14 cellular contexts compared by ENCODE assay signal in the genomic region with DNA sequence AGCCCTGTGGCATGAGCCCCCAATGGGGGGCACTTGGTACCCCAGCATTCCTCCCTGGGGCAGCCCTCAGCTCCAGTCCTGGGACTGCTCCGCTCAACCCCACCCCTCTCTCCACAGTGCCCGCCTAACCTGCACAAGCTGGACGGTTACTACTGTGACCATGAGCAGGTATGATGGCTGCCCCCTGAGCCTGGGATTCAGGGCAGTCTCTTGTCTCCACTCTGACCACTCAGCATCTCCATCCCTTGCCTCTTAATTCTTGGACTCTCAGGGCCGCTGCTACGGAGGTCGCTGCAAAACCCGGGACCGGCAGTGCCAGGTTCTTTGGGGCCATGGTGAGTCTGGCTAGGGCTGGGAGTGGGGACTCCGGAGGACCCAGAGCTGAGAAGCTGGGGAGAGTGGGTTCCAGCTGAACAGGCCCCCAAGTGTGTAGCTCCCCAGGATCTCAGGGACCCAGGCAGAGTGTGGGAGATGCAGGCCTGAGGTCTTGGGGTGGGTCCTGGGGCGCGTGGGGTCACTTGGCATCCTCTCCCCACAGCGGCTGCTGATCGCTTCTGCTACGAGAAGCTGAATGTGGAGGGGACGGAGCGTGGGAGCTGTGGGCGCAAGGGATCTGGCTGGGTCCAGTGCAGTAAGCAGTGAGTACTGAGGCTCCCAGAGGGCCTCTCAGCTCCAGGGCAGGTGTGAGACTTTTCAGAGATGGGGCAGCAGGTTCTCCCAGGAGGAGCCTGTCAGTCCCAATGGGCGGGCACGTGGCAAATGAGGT. TPM values are rescaled to one million over a fixed set of nuclear protein-coding genes. Genes with fewer than 3 reads are reported as not detected.
A peak's percentile ranks its signal among the peaks of the same experiment; 100 is the strongest.
DNase-seq lines count a peak whose midpoint lies in the region; ATAC-seq, FAIRE-seq and TF ChIP-seq lines count a peak whose summit lies in the region.
"Had no signal": no experiment of that assay in that cellular context is flagged by ENCODE, and none has a peak within 500 bp of the region (broad histone marks: within the 10 kb centered on the region; RNA-seq: fewer than 3 reads in every experiment).

No MANE protein-coding gene starts in this region.

- peak overlapping the region; percentile 95; the same call in 2 of the 3 replicates for H3K4me2 ChIP-seq in A549

- H3K27me3 ChIP-seq in CD8-positive, alpha-beta memory T cell (ENCODE audit: insufficient read depth, low read length, poor library complexity, severe bottlenecking) = no peaks in the 10 kb centered on the region
- peaks cover 6 to 7% of the 10 kb centered on the region in 2 donors for H3K27me3 ChIP-seq in muscle layer of colon (ENCODE audit: control insufficient read depth in 1 of 2, insufficient read depth in 2 of 2, low read length in 2 of 2)

- H3K27ac ChIP-seq in A549 (no peak overlapping the region), VCaP (peak overlapping the region; percentile 79), muscle layer of colon (ENCODE audit: low read depth, low read length) (peak overlapping the region; percentile 79)
- H3K27ac ChIP-seq in CD8-positive, alpha-beta memory T cell (ENCODE audit: low read depth, low read length) = no peak overlapping the region
- H3K27ac ChIP-seq: parathyroid adenoma had no signal

- DNase-seq in A549 (ENCODE audit: low read depth in 1 of 2, low spot score in 1 of 2) = no peak
- DNase-seq in CD8-positive, alpha-beta memory T cell = no peak
- DNase-seq in superior temporal gyrus (ENCODE audit: extremely low spot score) = no peak
- no peak for DNase-seq in frontal cortex (ENCODE audit: low spot score in 2 of 2)
- no peak for DNase-seq in COR-L47 (lab: John Stamatoyannopoulos, UW)
- DNase-seq: activated CD4-positive, alpha-beta memory T cell treated with anti-CD3 and anti-CD28 coated beads, Interleukin-2, amount 10 ng/mL, durations not matched to agents 7 days and 5 days; C1 segment of cervical spinal cord; esophagus squamous epithelium; HFFc6; OCI-M1 had no signal

- FAIRE-seq in A549 (lab: Jason Lieb, UNC) (no peak), frontal cortex (lab: Jason Lieb, UNC) (no peak)

- TF ChIP-seq EP300 in A549 (IDR thresholded peaks at IDR 0.05) = no peak

- TF ChIP-seq RAD21 in A549 (conservative IDR thresholded peaks at IDR 0.05 in 1 of 2, IDR thresholded peaks at IDR 0.05 in 1 of 2) = no peak

- peak overlapping the region in 1 of 8 donors; percentile 6 for H3K27ac Mint-ChIP-seq in CD8-positive, alpha-beta memory T cell
- H3K27ac Mint-ChIP-seq: activated CD4-positive, alpha-beta memory T cell treated with anti-CD3 and anti-CD28 coated beads, Interleukin-2, amount 10 ng/mL, durations not matched to agents 7 days and 5 days had no signal

- H3K27me3 Mint-ChIP-seq in CD8-positive, alpha-beta memory T cell = peaks cover 4% of the 10 kb centered on the region in 2 donors

- no peak for ATAC-seq in A549
- ATAC-seq in HG03439 (IDR thresholded peaks at IDR 0.05; ENCODE audit: unreplicated experiment) = no peak

- TF ChIP-seq CTCF in A549 (IDR thresholded peaks at IDR 0.05) = no peak
- no peak for TF ChIP-seq CTCF in VCaP (conservative IDR thresholded peaks at IDR 0.05)

- H3K36me3 Mint-ChIP-seq in CD8-positive, alpha-beta memory T cell = no peaks in the 10 kb centered on the region

- no peak overlapping the region for H3K4me3 ChIP-seq in A549
- H3K4me3 ChIP-seq in CD8-positive, alpha-beta memory T cell (ENCODE audit: low read length) = no peak overlapping the region
- H3K4me3 ChIP-seq in muscle layer of colon (ENCODE audit: low read depth in 1 of 2, low read length in 2 of 2) = peak overlapping the region; percentile 72 to 90

- H3K36me3 ChIP-seq in CD8-positive, alpha-beta memory T cell (ENCODE audit: insufficient read depth, low read length) = no peaks in the 10 kb centered on the region
- H3K36me3 ChIP-seq in muscle layer of colon (ENCODE audit: insufficient read depth, low read length) = no peaks in the 10 kb centered on the region
- H3K36me3 ChIP-seq: esophagus squamous epithelium had no signal

- WGBS in A549 (ENCODE audit: missing lambda C conversion rate) = 87% methylated on average over 17 of the region's 19 CpGs

- no peaks in the 10 kb centered on the region for H3K9me3 Mint-ChIP-seq in CD8-positive, alpha-beta memory T cell
- H3K9me3 Mint-ChIP-seq: activated CD4-positive, alpha-beta memory T cell treated with anti-CD3 and anti-CD28 coated beads, Interleukin-2, amount 10 ng/mL, durations not matched to agents 7 days and 5 days; HFFc6 had no signal

- peaks cover 5 to 20% (median 7%) of the 10 kb centered on the region in 3 donors for H3K4me1 Mint-ChIP-seq in CD8-positive, alpha-beta memory T cell

- no peak for TF ChIP-seq POLR2A in A549 (IDR thresholded peaks at IDR 0.05; ENCODE audit: low read length)

- CTCF ChIA-PET in A549 (lab: Yijun Ruan, JAX) = interaction anchor here (0.8 to 30.3 kb wide), 19 partner anchors 7 to 358 kb away, joined by 3 to 1787 read pairs (median 21); a partner anchor contains a TSS
- CTCF ChIA-PET in CD8-positive, alpha-beta memory T cell (lab: Charles Lee) = interaction anchor here (1.1 to 9.4 kb wide), 4 partner anchors 13 to 245 kb away, joined by 3 to 141 read pairs (median 12); no protein-coding TSS in a partner anchor

- peak overlapping the region in 6 of 7 donors; percentile 56 to 94 (median 88) for H3K4me3 Mint-ChIP-seq in CD8-positive, alpha-beta memory T cell

- H3K9me3 ChIP-seq in A549 = no peaks in the 10 kb centered on the region
- no peaks in the 10 kb centered on the region for H3K9me3 ChIP-seq in CD8-positive, alpha-beta memory T cell (ENCODE audit: low read length)
- no peaks in the 10 kb centered on the region for H3K9me3 ChIP-seq in muscle layer of colon (ENCODE audit: low read length)
- H3K9me3 ChIP-seq: esophagus squamous epithelium had no signal

- H3K4me1 ChIP-seq in A549 (peaks cover 17% of the 10 kb centered on the region), muscle layer of colon (ENCODE audit: insufficient read depth, low read length) (peaks cover 30% of the 10 kb centered on the region)
- peaks cover 16% of the 10 kb centered on the region for H3K4me1 ChIP-seq in CD8-positive, alpha-beta memory T cell (ENCODE audit: insufficient read depth, low read length)
- H3K4me1 ChIP-seq: parathyroid adenoma had no signal

- peak overlapping the region; percentile 54 for H3K9ac ChIP-seq in muscle layer of colon (ENCODE audit: low read length)
- H3K9ac ChIP-seq: parathyroid adenoma had no signal

- POLR2A ChIA-PET in A549 (lab: Yijun Ruan, JAX) = interaction anchor here (0.6 kb wide), 1 partner anchor 116 kb away, joined by 3 read pairs; no protein-coding TSS in a partner anchor
- POLR2A ChIA-PET in CD8-positive, alpha-beta memory T cell (lab: Charles Lee) = no interaction called here

TF ChIP-seq in A549, 52 proteins besides CTCF, POLR2A, EP300 and RAD21 (continues in another document):
- TF ChIP-seq, protein P1, sequence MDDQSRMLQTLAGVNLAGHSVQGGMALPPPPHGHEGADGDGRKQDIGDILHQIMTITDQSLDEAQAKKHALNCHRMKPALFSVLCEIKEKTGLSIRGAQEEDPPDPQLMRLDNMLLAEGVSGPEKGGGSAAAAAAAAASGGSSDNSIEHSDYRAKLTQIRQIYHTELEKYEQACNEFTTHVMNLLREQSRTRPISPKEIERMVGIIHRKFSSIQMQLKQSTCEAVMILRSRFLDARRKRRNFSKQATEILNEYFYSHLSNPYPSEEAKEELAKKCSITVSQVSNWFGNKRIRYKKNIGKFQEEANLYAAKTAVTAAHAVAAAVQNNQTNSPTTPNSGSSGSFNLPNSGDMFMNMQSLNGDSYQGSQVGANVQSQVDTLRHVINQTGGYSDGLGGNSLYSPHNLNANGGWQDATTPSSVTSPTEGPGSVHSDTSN (IDR thresholded peaks at IDR 0.05) = no peak
- TF ChIP-seq RFX5 (IDR thresholded peaks at IDR 0.05) (no peak), MAFK (IDR thresholded peaks at IDR 0.05; ENCODE audit: partially characterized antibody) (no peak), RARB (CRISPR knock-in tag; IDR thresholded peaks at IDR 0.05) (no peak)
- TF ChIP-seq, protein P2, sequence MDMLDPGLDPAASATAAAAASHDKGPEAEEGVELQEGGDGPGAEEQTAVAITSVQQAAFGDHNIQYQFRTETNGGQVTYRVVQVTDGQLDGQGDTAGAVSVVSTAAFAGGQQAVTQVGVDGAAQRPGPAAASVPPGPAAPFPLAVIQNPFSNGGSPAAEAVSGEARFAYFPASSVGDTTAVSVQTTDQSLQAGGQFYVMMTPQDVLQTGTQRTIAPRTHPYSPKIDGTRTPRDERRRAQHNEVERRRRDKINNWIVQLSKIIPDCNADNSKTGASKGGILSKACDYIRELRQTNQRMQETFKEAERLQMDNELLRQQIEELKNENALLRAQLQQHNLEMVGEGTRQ (IDR thresholded peaks at IDR 0.05) = no peak
- TF ChIP-seq, protein P3, sequence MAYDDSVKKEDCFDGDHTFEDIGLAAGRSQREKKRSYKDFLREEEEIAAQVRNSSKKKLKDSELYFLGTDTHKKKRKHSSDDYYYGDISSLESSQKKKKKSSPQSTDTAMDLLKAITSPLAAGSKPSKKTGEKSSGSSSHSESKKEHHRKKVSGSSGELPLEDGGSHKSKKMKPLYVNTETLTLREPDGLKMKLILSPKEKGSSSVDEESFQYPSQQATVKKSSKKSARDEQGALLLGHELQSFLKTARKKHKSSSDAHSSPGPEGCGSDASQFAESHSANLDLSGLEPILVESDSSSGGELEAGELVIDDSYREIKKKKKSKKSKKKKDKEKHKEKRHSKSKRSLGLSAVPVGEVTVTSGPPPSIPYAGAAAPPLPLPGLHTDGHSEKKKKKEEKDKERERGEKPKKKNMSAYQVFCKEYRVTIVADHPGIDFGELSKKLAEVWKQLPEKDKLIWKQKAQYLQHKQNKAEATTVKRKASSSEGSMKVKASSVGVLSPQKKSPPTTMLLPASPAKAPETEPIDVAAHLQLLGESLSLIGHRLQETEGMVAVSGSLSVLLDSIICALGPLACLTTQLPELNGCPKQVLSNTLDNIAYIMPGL (CRISPR knock-in tag; IDR thresholded peaks at IDR 0.05; ENCODE audit: borderline replicate concordance) = no peak

RNA-seq across cellular contexts. Expression of a gene that starts 18.0 kb away (rescaled TPM):
- polyA plus RNA-seq in A549 (2011; rRNA removed) = 0.75 and 0.79 TPM in 2 replicates
- 2.3 and 2.7 TPM in 2 replicates for polyA plus RNA-seq in A549 (2012; cell fraction: cytosol; rRNA removed)
- 14.4 and 15.1 TPM in 2 replicates for polyA plus RNA-seq in A549 (2012; cell fraction: nucleus; rRNA removed)
- polyA plus RNA-seq in A549 (2017; fragmentation: RNase III; extraction: RNeasy Plus Mini Kit Qiagen cat#74134 plus additional on column Dnase treatment) = 2.0 to 2.7 TPM (median 2.1 TPM) in 3 replicates
- 1.1 and 1.2 TPM in 2 replicates for polyA minus RNA-seq in A549 (2011; rRNA and poly(A)+ RNA removed)
- under 1 TPM; 0.35 to 0.71 TPM for total RNA-seq in CD8-positive, alpha-beta memory T cell
- not detected for polyA plus RNA-seq in CD8-positive, alpha-beta memory T cell
- 14.7 TPM for total RNA-seq in frontal cortex

RNA-seq across cellular contexts. Expression of a gene that starts 53.3 kb away (rescaled TPM):
- polyA plus RNA-seq in A549 (2011; rRNA removed) = 22.1 and 30.4 TPM in 2 replicates
- 12.1 and 14.7 TPM in 2 replicates for polyA plus RNA-seq in A549 (2012; cell fraction: cytosol; rRNA removed)
- 6.1 and 10.3 TPM in 2 replicates for polyA plus RNA-seq in A549 (2012; cell fraction: nucleus; rRNA removed)
- 21.2 to 21.9 TPM (median 21.7 TPM) in 3 replicates for polyA plus RNA-seq in A549 (2017; fragmentation: RNase III; extraction: RNeasy Plus Mini Kit Qiagen cat#74134 plus additional on column Dnase treatment)
- polyA minus RNA-seq in A549 (2011; rRNA and poly(A)+ RNA removed) = 38.3 and 38.4 TPM in 2 replicates
- total RNA-seq in CD8-positive, alpha-beta memory T cell = 10 to 100 TPM in 1 of 2 experiments, 1 to 10 TPM in 1; 9.4 to 10.2 TPM
- not detected for polyA plus RNA-seq in CD8-positive, alpha-beta memory T cell
- 76.2 TPM for total RNA-seq in frontal cortex

Comparison
In these comparisons a context has a peak if more than half of its experiments do, and no peak if none do; other contexts are left out.
1. H3K27ac ChIP-seq: peak in VCaP (single experiment) and muscle layer of colon (single experiment); none in A549 (0 of 2) and CD8-positive, alpha-beta memory T cell (single experiment).
2. H3K4me3 ChIP-seq: peak in muscle layer of colon (2 of 2); none in A549 (single experiment) and CD8-positive, alpha-beta memory T cell (single experiment).